Comparison of ENCODE assay signal across 1 cellular context in genomic region chr15:75929799-75930565, GRCh38.
TF ChIP-seq lines count a peak whose summit lies in the region.

No MANE protein-coding gene starts in this region.

TF ChIP-seq in HepG2, 621 proteins besides CTCF, POLR2A, EP300 and RAD21:
- TF ChIP-seq JARID2 (CRISPR knock-in tag; IDR thresholded peaks at IDR 0.05; ENCODE audit: insufficient replicate concordance) (no peak), RCOR2 (CRISPR knock-in tag; IDR thresholded peaks at IDR 0.05) (no peak), ZC3H13 (CRISPR knock-in tag; IDR thresholded peaks at IDR 0.05) (no peak), BORCS8-MEF2B (CRISPR knock-in tag; IDR thresholded peaks at IDR 0.05) (no peak), TCF7L2 (IDR thresholded peaks at IDR 0.05; ENCODE audit: low read depth, low read length) (no peak), CCDC6 (CRISPR knock-in tag; IDR thresholded peaks at IDR 0.05) (no peak), ZNF563 (CRISPR knock-in tag; IDR thresholded peaks at IDR 0.05) (no peak), ZNF207 (IDR thresholded peaks at IDR 0.05; ENCODE audit: borderline replicate concordance) (no peak), ZEB1 (IDR thresholded peaks at IDR 0.05; ENCODE audit: insufficient replicate concordance, low read depth) (no peak), SALL2 (CRISPR knock-in tag; IDR thresholded peaks at IDR 0.05) (no peak), NR2F2 (IDR thresholded peaks at IDR 0.05; ENCODE audit: borderline replicate concordance, low read depth) (no peak), ZNF616 (CRISPR knock-in tag; IDR thresholded peaks at IDR 0.05; ENCODE audit: low read depth) (no peak), ZFP41 (CRISPR knock-in tag; IDR thresholded peaks at IDR 0.05; ENCODE audit: borderline replicate concordance) (no peak), NAIF1 (CRISPR knock-in tag; IDR thresholded peaks at IDR 0.05; ENCODE audit: borderline replicate concordance) (no peak)
- TF ChIP-seq, protein P1, sequence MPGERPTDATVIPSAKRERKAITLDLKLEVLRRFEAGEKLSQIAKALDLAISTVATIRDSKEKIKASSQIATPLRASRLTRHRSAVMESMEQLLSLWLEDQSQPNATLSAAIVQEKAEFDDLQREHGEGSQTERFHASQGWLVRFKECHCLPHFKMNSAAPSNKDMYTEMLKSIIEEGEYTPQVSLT (CRISPR knock-in tag; IDR thresholded peaks at IDR 0.05; ENCODE audit: borderline replicate concordance, low read depth), result no peak
